26 cellular contexts compared by ENCODE assay signal in the genomic region with DNA sequence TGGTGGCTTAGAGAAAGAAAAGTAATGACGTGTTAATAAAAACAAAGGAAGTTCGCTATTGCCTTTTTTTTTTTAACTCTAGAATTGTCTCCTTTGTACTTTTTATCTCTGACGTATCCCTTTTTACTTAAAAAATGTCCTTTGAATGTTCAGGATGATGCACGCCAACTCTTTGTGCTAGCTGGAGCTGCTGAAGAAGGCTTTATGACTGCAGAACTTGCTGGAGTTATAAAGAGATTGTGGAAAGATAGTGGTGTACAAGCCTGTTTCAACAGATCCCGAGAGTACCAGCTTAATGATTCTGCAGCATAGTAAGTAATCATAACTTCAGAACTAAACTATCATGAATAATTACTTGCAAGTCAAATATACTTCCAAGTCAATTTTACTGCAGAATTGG.
"Had no signal": no experiment of that assay in that cellular context is flagged by ENCODE, and none has a peak within 500 bp of the region (broad histone marks: within the 10 kb centered on the region; RNA-seq: fewer than 3 reads in every experiment).

No MANE protein-coding gene starts in this region.

- H3K27ac ChIP-seq: HL-60, KMS-11, RWPE1 had no signal

- H3K9me3 ChIP-seq: MG63, SK-N-SH had no signal

- H3K27me3 ChIP-seq: MG63 had no signal

- DNase-seq: Kasumi-1, MG63, NCI-H1092, NCI-H1105 treated with DMSO at 0.1 percent for 48 hours, NCI-H1417 treated with DMSO at 0.1 percent for 48 hours, NCI-H146, NCI-H1694 treated with DMSO at 0.1 percent for 48 hours, NCI-H1930, NCI-H2081 treated with DMSO at 0.1 percent for 48 hours, NCI-H2171, NCI-H226, NCI-H446, NCI-H510A, NCI-H524 treated with DMSO at 0.1 percent for 48 hours, NCI-H69, NCI-H774, PC-3, SHP77, SK-N-SH had no signal

- FAIRE-seq: HTR-8/SVneo, K562 had no signal

- H3K27ac Mint-ChIP-seq: IgD-negative memory B cell had no signal

- H3K27me3 Mint-ChIP-seq: IgD-negative memory B cell had no signal

- H3K4me3 Mint-ChIP-seq: IgD-negative memory B cell had no signal

- H3K36me3 ChIP-seq: MG63 had no signal

- ATAC-seq: K562, Panc1, PC-3 had no signal

- H3K4me3 ChIP-seq: K562, MG63 had no signal

- H3K36me3 Mint-ChIP-seq: IgD-negative memory B cell had no signal

- H3K4me1 Mint-ChIP-seq: IgD-negative memory B cell had no signal

- H3K4me2 ChIP-seq: KMS-11, SK-N-SH had no signal

- H3K9ac ChIP-seq: KMS-11, SK-N-SH had no signal
